In genomic region chr6:135875446-135875845, GRCh38 we compare ENCODE assay signal across 17 cellular contexts.
"Had no signal": no experiment of that assay in that cellular context is flagged by ENCODE, and none has a peak within 500 bp of the region (broad histone marks: within the 10 kb centered on the region; RNA-seq: fewer than 3 reads in every experiment).

No MANE protein-coding gene starts in this region.

- H3K4me1 ChIP-seq: esophagus muscularis mucosa had no signal

- H3K36me3 ChIP-seq: esophagus muscularis mucosa, lower lobe of right lung, stomach, thoracic aorta had no signal

- H3K27ac Mint-ChIP-seq: activated T-helper 1 cell treated with anti-CD3 and anti-CD28 coated beads, Interleukin-12 subunit alpha, Interleukin-12 subunit beta, Interleukin-2, Interleukin-4 antibody, amounts not matched to agents 30 ng/mL and 10 ng/mL and 1 ng/mL, durations not matched to agents 14 hours and 24 hours and 36 hours had no signal

- H3K9me3 Mint-ChIP-seq: activated T-helper 1 cell treated with anti-CD3 and anti-CD28 coated beads, Interleukin-12 subunit alpha, Interleukin-12 subunit beta, Interleukin-2, Interleukin-4 antibody, amounts not matched to agents 30 ng/mL and 10 ng/mL and 1 ng/mL, durations not matched to agents 14 hours and 24 hours and 36 hours had no signal

- DNase-seq: activated CD4-positive, alpha-beta T cell treated with anti-CD3 and anti-CD28 coated beads for 4 hours; amygdala; hippocampal formation; lower lobe of right lung; midbrain; nucleus accumbens; SIG-M5; stimulated activated CD4-positive, alpha-beta T cell treated with anti-CD3 and anti-CD28 coated beads, Interleukin-12 subunit alpha, Interleukin-12 subunit beta, amount 100 ng/mL, for 4 hours; stimulated activated CD4-positive, alpha-beta T cell treated with anti-CD3 and anti-CD28 coated beads, Interleukin-4, amount 100 ng/mL, for 1 hour; stimulated activated CD8-positive, alpha-beta memory T cell treated with anti-CD3 and anti-CD28 coated beads, Interleukin-4, amount 100 ng/mL, for 48 hours; stomach had no signal

- H3K27me3 ChIP-seq: esophagus muscularis mucosa, stomach had no signal

- H3K9me3 ChIP-seq: esophagus muscularis mucosa, lower lobe of right lung, stomach, thoracic aorta had no signal

- H3K27ac ChIP-seq: esophagus muscularis mucosa, lower lobe of right lung, stomach, thoracic aorta, VCaP had no signal

- ATAC-seq: sciatic nerve had no signal

- H3K4me3 ChIP-seq: esophagus muscularis mucosa, lower lobe of right lung, stomach, thoracic aorta had no signal

- FAIRE-seq: endometrium had no signal

- H3K4me3 Mint-ChIP-seq: activated T-helper 1 cell treated with anti-CD3 and anti-CD28 coated beads, Interleukin-12 subunit alpha, Interleukin-12 subunit beta, Interleukin-2, Interleukin-4 antibody, amounts not matched to agents 30 ng/mL and 10 ng/mL and 1 ng/mL, durations not matched to agents 14 hours and 24 hours and 36 hours had no signal
